1 cellular context compared by ENCODE assay signal in the genomic region with DNA sequence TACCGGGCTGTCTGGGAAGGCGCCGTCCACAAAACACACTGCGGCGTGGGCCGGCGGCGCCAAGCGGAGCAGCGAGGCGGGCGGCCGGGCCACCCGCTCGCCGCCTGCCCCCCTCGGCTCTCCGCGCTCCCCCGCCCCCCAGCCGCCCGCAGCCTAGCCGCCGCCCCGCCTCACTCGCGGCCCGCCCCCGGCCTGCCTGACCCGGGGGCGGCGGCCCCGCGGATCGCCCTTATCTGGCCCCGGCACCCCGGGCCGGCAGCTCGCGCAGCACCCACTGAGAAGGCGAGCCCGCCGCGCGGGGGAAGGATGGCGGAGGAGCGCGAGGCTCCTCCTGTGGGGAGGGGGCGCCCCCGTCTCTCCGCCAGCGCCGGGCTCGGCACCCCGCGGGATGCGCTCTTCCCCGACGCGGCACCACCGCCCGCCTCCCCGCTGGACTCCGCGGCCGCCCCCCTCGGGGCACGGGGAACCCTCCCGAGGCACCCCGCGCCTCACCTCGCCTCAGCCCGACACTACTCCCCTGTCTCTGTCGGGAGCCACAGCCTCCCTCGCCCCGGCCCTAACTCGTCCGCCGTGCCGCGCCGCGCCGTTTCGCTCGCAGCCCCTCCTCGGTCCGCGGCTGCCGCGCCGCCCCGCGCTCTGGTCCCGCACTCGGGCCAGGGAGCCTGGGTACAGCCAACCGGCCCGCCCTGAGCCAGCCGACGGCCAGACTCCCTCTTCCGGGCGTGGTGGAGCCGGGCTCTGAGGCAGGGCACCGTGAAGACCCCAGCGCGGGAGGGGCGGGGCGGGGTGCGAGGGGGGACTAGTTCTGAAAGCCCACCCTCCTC.
TF ChIP-seq lines count a peak whose summit lies in the region.

No MANE protein-coding gene starts in this region.

TF ChIP-seq in K562, 482 proteins besides CTCF, POLR2A, EP300 and RAD21 (continued from another document and continues in another):
- TF ChIP-seq E2F1 (CRISPR knock-in tag; IDR thresholded peaks at IDR 0.05): no peak
- TF ChIP-seq ZFX (CRISPR knock-in tag; IDR thresholded peaks at IDR 0.05): peak; percentile 70
- no peak for TF ChIP-seq ZNF717 (CRISPR knock-in tag; IDR thresholded peaks at IDR 0.05)
- no peak for TF ChIP-seq SMARCB1 (IDR thresholded peaks at IDR 0.05; ENCODE audit: insufficient read length, low read depth)
- no peak for TF ChIP-seq GABPA (tag; conservative IDR thresholded peaks at IDR 0.05; ENCODE audit: low read depth)
- no peak for TF ChIP-seq TSC22D4 (tag; IDR thresholded peaks at IDR 0.05)
- peak; percentile 40; the same call in 1 of the 2 replicates for TF ChIP-seq TCF3 (CRISPR knock-in tag; IDR thresholded peaks at IDR 0.05)
- TF ChIP-seq RFX7 (CRISPR knock-in tag; IDR thresholded peaks at IDR 0.05): no peak
- no peak for TF ChIP-seq ZNF318 (IDR thresholded peaks at IDR 0.05; ENCODE audit: borderline replicate concordance in 1 of 2, low read depth in 1 of 2)
- 0 out of 2 replicates have a peak, but pooled peaks have one; percentile 1 for TF ChIP-seq MBD2 (IDR thresholded peaks at IDR 0.05; ENCODE audit: borderline replicate concordance, low read depth)
- no peak for TF ChIP-seq CAMTA2 (CRISPR knock-in tag; conservative IDR thresholded peaks at IDR 0.05)
- TF ChIP-seq RBFOX2 (IDR thresholded peaks at IDR 0.05; ENCODE audit: low read depth, low read length): peak; percentile 79
- peak; percentile 84 for TF ChIP-seq CCNT2 (IDR thresholded peaks at IDR 0.05; ENCODE audit: borderline replicate concordance, extremely low read depth, insufficient read length, low read depth, low read length)
- no peak for TF ChIP-seq BRCA1 (IDR thresholded peaks at IDR 0.05)
- TF ChIP-seq BRCA1 (CRISPR knock-in tag; IDR thresholded peaks at IDR 0.05): no peak
- TF ChIP-seq MEF2A (IDR thresholded peaks at IDR 0.05; ENCODE audit: control insufficient read depth, low read depth, low read length): no peak
- TF ChIP-seq NEUROD1 (IDR thresholded peaks at IDR 0.05; ENCODE audit: borderline replicate concordance, low read depth, low read length, partially characterized antibody): no peak
- no peak for TF ChIP-seq U2AF2 (optimal IDR thresholded peaks at IDR 0.05; ENCODE audit: low read depth, low read length)
- TF ChIP-seq, protein P1, sequence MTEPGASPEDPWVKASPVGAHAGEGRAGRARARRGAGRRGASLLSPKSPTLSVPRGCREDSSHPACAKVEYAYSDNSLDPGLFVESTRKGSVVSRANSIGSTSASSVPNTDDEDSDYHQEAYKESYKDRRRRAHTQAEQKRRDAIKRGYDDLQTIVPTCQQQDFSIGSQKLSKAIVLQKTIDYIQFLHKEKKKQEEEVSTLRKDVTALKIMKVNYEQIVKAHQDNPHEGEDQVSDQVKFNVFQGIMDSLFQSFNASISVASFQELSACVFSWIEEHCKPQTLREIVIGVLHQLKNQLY (CRISPR knock-in tag; conservative IDR thresholded peaks at IDR 0.05): no peak
- TF ChIP-seq PHF20 (IDR thresholded peaks at IDR 0.05; ENCODE audit: partially characterized antibody): no peak
- TF ChIP-seq EGR1 (conservative IDR thresholded peaks at IDR 0.05): peak; percentile 49
- TF ChIP-seq, protein P2, sequence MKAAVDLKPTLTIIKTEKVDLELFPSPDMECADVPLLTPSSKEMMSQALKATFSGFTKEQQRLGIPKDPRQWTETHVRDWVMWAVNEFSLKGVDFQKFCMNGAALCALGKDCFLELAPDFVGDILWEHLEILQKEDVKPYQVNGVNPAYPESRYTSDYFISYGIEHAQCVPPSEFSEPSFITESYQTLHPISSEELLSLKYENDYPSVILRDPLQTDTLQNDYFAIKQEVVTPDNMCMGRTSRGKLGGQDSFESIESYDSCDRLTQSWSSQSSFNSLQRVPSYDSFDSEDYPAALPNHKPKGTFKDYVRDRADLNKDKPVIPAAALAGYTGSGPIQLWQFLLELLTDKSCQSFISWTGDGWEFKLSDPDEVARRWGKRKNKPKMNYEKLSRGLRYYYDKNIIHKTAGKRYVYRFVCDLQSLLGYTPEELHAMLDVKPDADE (conservative IDR thresholded peaks at IDR 0.05; ENCODE audit: control insufficient read depth, low read depth, low read length): 0 out of 2 replicates have a peak, but pooled peaks have one; percentile 9
- peak; percentile 58; the same call in 1 of the 2 replicates for TF ChIP-seq CTBP1 (IDR thresholded peaks at IDR 0.05; ENCODE audit: borderline replicate concordance)
- TF ChIP-seq, protein P3, sequence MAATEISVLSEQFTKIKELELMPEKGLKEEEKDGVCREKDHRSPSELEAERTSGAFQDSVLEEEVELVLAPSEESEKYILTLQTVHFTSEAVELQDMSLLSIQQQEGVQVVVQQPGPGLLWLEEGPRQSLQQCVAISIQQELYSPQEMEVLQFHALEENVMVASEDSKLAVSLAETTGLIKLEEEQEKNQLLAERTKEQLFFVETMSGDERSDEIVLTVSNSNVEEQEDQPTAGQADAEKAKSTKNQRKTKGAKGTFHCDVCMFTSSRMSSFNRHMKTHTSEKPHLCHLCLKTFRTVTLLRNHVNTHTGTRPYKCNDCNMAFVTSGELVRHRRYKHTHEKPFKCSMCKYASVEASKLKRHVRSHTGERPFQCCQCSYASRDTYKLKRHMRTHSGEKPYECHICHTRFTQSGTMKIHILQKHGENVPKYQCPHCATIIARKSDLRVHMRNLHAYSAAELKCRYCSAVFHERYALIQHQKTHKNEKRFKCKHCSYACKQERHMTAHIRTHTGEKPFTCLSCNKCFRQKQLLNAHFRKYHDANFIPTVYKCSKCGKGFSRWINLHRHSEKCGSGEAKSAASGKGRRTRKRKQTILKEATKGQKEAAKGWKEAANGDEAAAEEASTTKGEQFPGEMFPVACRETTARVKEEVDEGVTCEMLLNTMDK (IDR thresholded peaks at IDR 0.05; ENCODE audit: borderline replicate concordance, insufficient read depth, low read depth, low read length, poor library complexity, severe bottlenecking): no peak
- no peak for TF ChIP-seq ZNF639 (CRISPR knock-in tag; conservative IDR thresholded peaks at IDR 0.05 in 1 of 2, IDR thresholded peaks at IDR 0.05 in 1 of 2)
- peak; percentile 27 for TF ChIP-seq FIP1L1 (IDR thresholded peaks at IDR 0.05; ENCODE audit: low read depth, low read length, poor library complexity, severe bottlenecking)
- no peak for TF ChIP-seq NFIX (CRISPR knock-in tag; IDR thresholded peaks at IDR 0.05; ENCODE audit: low read depth)
- TF ChIP-seq ZNF316 (IDR thresholded peaks at IDR 0.05): no peak
- no peak for TF ChIP-seq MIER1 (IDR thresholded peaks at IDR 0.05; ENCODE audit: low read depth)
- TF ChIP-seq NR3C1 (CRISPR knock-in tag; IDR thresholded peaks at IDR 0.05): no peak
- no peak for TF ChIP-seq ZNF174 (CRISPR knock-in tag; IDR thresholded peaks at IDR 0.05)
- TF ChIP-seq SMAD4 (CRISPR knock-in tag; conservative IDR thresholded peaks at IDR 0.05): 0 out of 2 replicates have a peak, but pooled peaks have one; percentile 47
- TF ChIP-seq CCAR2 (IDR thresholded peaks at IDR 0.05; ENCODE audit: low read depth, low read length): no peak
- no peak for TF ChIP-seq CBX8 (IDR thresholded peaks at IDR 0.05; ENCODE audit: borderline replicate concordance, extremely low read depth, low read depth, low read length, poor library complexity, severe bottlenecking)
- no peak for TF ChIP-seq NR0B1 (IDR thresholded peaks at IDR 0.05; ENCODE audit: partially characterized antibody)
- TF ChIP-seq SMAD2 (IDR thresholded peaks at IDR 0.05; ENCODE audit: low read depth, low read length): no peak
- TF ChIP-seq, protein P4, sequence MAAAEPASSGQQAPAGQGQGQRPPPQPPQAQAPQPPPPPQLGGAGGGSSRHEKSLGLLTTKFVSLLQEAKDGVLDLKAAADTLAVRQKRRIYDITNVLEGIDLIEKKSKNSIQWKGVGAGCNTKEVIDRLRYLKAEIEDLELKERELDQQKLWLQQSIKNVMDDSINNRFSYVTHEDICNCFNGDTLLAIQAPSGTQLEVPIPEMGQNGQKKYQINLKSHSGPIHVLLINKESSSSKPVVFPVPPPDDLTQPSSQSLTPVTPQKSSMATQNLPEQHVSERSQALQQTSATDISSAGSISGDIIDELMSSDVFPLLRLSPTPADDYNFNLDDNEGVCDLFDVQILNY (CRISPR knock-in tag; IDR thresholded peaks at IDR 0.05): no peak
- no peak for TF ChIP-seq NUFIP1 (IDR thresholded peaks at IDR 0.05; ENCODE audit: partially characterized antibody)
- TF ChIP-seq CXXC5 (CRISPR knock-in tag; IDR thresholded peaks at IDR 0.05): peak; percentile 72
- TF ChIP-seq, protein P5, sequence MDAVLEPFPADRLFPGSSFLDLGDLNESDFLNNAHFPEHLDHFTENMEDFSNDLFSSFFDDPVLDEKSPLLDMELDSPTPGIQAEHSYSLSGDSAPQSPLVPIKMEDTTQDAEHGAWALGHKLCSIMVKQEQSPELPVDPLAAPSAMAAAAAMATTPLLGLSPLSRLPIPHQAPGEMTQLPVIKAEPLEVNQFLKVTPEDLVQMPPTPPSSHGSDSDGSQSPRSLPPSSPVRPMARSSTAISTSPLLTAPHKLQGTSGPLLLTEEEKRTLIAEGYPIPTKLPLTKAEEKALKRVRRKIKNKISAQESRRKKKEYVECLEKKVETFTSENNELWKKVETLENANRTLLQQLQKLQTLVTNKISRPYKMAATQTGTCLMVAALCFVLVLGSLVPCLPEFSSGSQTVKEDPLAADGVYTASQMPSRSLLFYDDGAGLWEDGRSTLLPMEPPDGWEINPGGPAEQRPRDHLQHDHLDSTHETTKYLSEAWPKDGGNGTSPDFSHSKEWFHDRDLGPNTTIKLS (IDR thresholded peaks at IDR 0.05; ENCODE audit: borderline replicate concordance, low read depth): no peak
